ENCODE assay signal across 1 cellular context in genomic region chr2:88172882-88173281, GRCh38.
TF ChIP-seq lines count a peak whose summit lies in the region.

No MANE protein-coding gene starts in this region.

TF ChIP-seq in H1, 55 proteins besides CTCF, POLR2A, EP300 and RAD21:
- TF ChIP-seq JUN (IDR thresholded peaks at IDR 0.05; ENCODE audit: low read depth, low read length) = no peak
- TF ChIP-seq TBP (IDR thresholded peaks at IDR 0.05; ENCODE audit: low read depth, low read length) = no peak
- no peak for TF ChIP-seq RBBP5 (IDR thresholded peaks at IDR 0.05; ENCODE audit: borderline replicate concordance, low read depth, low read length)
- no peak for TF ChIP-seq FOSL1 (IDR thresholded peaks at IDR 0.05; ENCODE audit: insufficient read depth, low read depth, low read length)
- no peak for TF ChIP-seq TEAD4 (IDR thresholded peaks at IDR 0.05; ENCODE audit: low read depth, low read length)
- TF ChIP-seq NRF1 (IDR thresholded peaks at IDR 0.05; ENCODE audit: low read depth, low read length) = no peak
